Comparison of ENCODE assay signal across 17 cellular contexts in the genomic region with DNA sequence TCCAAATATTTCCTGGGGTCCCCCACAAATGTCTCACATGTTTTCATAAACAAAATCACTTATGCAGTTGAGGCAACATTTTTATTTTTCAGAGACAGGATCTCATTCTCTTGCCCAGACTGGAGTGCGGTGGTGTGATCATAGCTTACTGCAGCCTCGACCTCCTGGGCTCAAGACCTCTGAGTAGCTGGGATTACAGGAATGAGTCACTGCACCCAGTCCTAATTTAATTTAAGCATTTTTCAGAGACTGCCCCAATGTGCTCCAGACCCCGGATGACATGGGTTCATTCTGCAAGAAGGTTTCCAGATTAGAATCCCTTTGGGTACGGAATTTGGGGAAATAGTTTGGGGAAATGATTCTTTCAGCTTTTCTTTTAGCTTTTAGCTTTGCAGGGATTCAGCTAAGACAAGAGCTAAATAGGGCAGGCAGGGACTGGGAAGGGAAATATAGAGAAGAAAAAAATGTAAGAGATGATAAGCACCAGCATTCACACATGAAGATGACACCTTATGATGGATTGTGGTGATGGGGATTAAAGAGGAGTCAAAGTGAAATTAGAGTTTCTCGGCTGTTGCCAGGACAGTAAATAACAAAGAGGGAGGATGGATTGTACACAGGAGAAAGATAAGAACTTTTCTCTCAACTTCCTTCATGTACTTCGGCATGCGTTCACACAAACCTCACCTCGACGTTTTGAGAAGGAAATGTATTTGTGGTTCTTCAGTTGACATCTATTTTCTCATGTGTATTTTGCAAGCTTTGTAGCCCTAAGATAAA.
DNase-seq lines count a peak whose midpoint lies in the region; ATAC-seq and TF ChIP-seq lines count a peak whose summit lies in the region.
"Had no signal": no experiment of that assay in that cellular context is flagged by ENCODE, and none has a peak within 500 bp of the region (broad histone marks: within the 10 kb centered on the region; RNA-seq: fewer than 3 reads in every experiment).

No MANE protein-coding gene starts in this region.

- no peak overlapping the region for H3K9ac ChIP-seq in SK-N-SH
- H3K9ac ChIP-seq: BLaER1, KMS-11 had no signal

- TF ChIP-seq CTCF in SK-N-SH (IDR thresholded peaks at IDR 0.05) (no peak), nephron (IDR thresholded peaks at IDR 0.05; ENCODE audit: unreplicated experiment in 3 of 3) (no peak)

- H3K27ac ChIP-seq in SK-N-SH (ENCODE audit: low read depth in 2 of 2, low read length in 1 of 2): no peak overlapping the region
- H3K27ac ChIP-seq: 22Rv1, BLaER1, KMS-11, SK-N-MC had no signal

- H4K20me1 ChIP-seq in SK-N-SH (ENCODE audit: insufficient read depth): no peaks in the 10 kb centered on the region
- H4K20me1 ChIP-seq: BLaER1 had no signal

- peak; percentile 80 for ATAC-seq in SK-N-SH treated with all-trans-retinoic acid at 6 μM for 48 hours
- ATAC-seq in activated T-helper 17 cell treated with anti-CD3 and anti-CD28 coated beads, Interleukin-2, amount 50 U/mL, for 72 hours (replicated peaks): peak; percentile 74

- H3K9me3 Mint-ChIP-seq in activated T-helper 17 cell treated with anti-CD3 and anti-CD28 coated beads, Interleukin-2, amount 50 U/mL, for 72 hours: peaks cover 10% of the 10 kb centered on the region
- peaks cover 6% of the 10 kb centered on the region for H3K9me3 Mint-ChIP-seq in nephron

- H3K27me3 ChIP-seq in SK-N-SH (ENCODE audit: insufficient read depth): no peaks in the 10 kb centered on the region
- H3K27me3 ChIP-seq in MG63: peaks cover 2% of the 10 kb centered on the region; the same call in 1 of the 2 replicates
- H3K27me3 ChIP-seq: BLaER1 had no signal

- no peak overlapping the region for H3K4me2 ChIP-seq in SK-N-SH
- H3K4me2 ChIP-seq: BLaER1, KMS-11 had no signal

- WGBS in SK-N-SH (ENCODE audit: low lambda C conversion rate): 77% methylated on average over 9 of the region's 9 CpGs

- peak overlapping the region; percentile 71 for H3K4me3 Mint-ChIP-seq in activated T-helper 17 cell treated with anti-CD3 and anti-CD28 coated beads, Interleukin-2, amount 50 U/mL, for 72 hours
- no peak overlapping the region for H3K4me3 Mint-ChIP-seq in nephron

- H3K27me3 Mint-ChIP-seq in activated T-helper 17 cell treated with anti-CD3 and anti-CD28 coated beads, Interleukin-2, amount 50 U/mL, for 72 hours: no peaks in the 10 kb centered on the region
- peaks cover 10% of the 10 kb centered on the region for H3K27me3 Mint-ChIP-seq in nephron (ENCODE audit: low read depth)

- H3K9me2 ChIP-seq in SK-N-SH: no peaks in the 10 kb centered on the region

- peak overlapping the region; percentile 95 for H3K27ac Mint-ChIP-seq in activated T-helper 17 cell treated with anti-CD3 and anti-CD28 coated beads, Interleukin-2, amount 50 U/mL, for 72 hours
- H3K27ac Mint-ChIP-seq in nephron: peak overlapping the region; percentile 37 to 77 (median 73)

- no peak overlapping the region for H3K4me3 ChIP-seq in SK-N-SH (ENCODE audit: low read depth in 2 of 2, low read length in 1 of 2)
- H3K4me3 ChIP-seq in MG63: no peak overlapping the region
- H3K4me3 ChIP-seq: BLaER1, SK-N-MC had no signal

- TF ChIP-seq RAD21 in SK-N-SH (IDR thresholded peaks at IDR 0.05; ENCODE audit: low read length): no peak

- peaks cover 69% of the 10 kb centered on the region for H3K4me1 Mint-ChIP-seq in activated T-helper 17 cell treated with anti-CD3 and anti-CD28 coated beads, Interleukin-2, amount 50 U/mL, for 72 hours
- peaks cover 28% of the 10 kb centered on the region for H3K4me1 Mint-ChIP-seq in nephron

- CTCF ChIA-PET in SK-N-SH (lab: Yijun Ruan, JAX): no interaction called here

- POLR2A ChIA-PET in SK-N-SH (lab: Yijun Ruan, JAX): no interaction called here

- peaks cover 50% of the 10 kb centered on the region for H3K36me3 Mint-ChIP-seq in activated T-helper 17 cell treated with anti-CD3 and anti-CD28 coated beads, Interleukin-2, amount 50 U/mL, for 72 hours (ENCODE audit: low read depth)
- H3K36me3 Mint-ChIP-seq in nephron (ENCODE audit: low read depth): no peaks in the 10 kb centered on the region

- no peak overlapping the region for H2AFZ ChIP-seq in SK-N-SH (ENCODE audit: low read depth)

- TF ChIP-seq EP300 in SK-N-SH (IDR thresholded peaks at IDR 0.05; ENCODE audit: borderline replicate concordance in 1 of 2, low read depth in 1 of 2, low read length in 1 of 2): no peak

- no peaks in the 10 kb centered on the region for H3K36me3 ChIP-seq in SK-N-SH (replicated peaks in 1 of 2; ENCODE audit: control insufficient read depth in 1 of 2, insufficient read depth in 2 of 2, low read length in 1 of 2)
- H3K36me3 ChIP-seq in MG63: no peaks in the 10 kb centered on the region
- H3K36me3 ChIP-seq: BLaER1 had no signal

- H3K4me1 ChIP-seq in SK-N-SH (ENCODE audit: control insufficient read depth in 1 of 2, insufficient read depth in 2 of 2, low read depth in 1 of 2, low read length in 1 of 2): peaks cover 0 to 2% of the 10 kb centered on the region in 2 experiments; a peak in 1 of 4 replicates

- DNase-seq in SK-N-SH (no peak), KG1 (lab: John Stamatoyannopoulos, UW) (peak; percentile 28), LoVo (ENCODE audit: low spot score) (no peak), NK-92 (lab: John Stamatoyannopoulos, UW; ENCODE audit: unreplicated experiment) (no peak), MG63 (no peak)
- DNase-seq: activated CD4-positive, CD25-positive, alpha-beta regulatory T cell treated with anti-CD3 and anti-CD28 coated beads, Interleukin-2, amount 50 U/mL, for 72 hours; activated effector memory CD4-positive, alpha-beta T cell treated with anti-CD3 and anti-CD28 coated beads, Interleukin-2, amount 50 U/mL, for 16 hours; NCI-H1436 treated with DMSO at 0.1 percent for 48 hours; NCI-H446 treated with DMSO at 0.1 percent for 48 hours; posterior cingulate gyrus had no signal

- H3K9me3 ChIP-seq in SK-N-SH (no peaks in the 10 kb centered on the region; the same call in 1 of the 2 replicates), MG63 (no peaks in the 10 kb centered on the region)

- no peaks in the 10 kb centered on the region for H3K79me2 ChIP-seq in SK-N-SH (ENCODE audit: insufficient read depth)

- H3F3A ChIP-seq in SK-N-SH (replicated peaks; ENCODE audit: insufficient read depth): no peaks in the 10 kb centered on the region

TF ChIP-seq in SK-N-SH treated with all-trans-retinoic acid at 6 μM for 48 hours, 23 proteins besides CTCF, POLR2A, EP300 and RAD21 (continues in another document):
- TF ChIP-seq ZNF70 (CRISPR knock-in tag; IDR thresholded peaks at IDR 0.05): no peak
- no peak for TF ChIP-seq PATZ1 (CRISPR knock-in tag; IDR thresholded peaks at IDR 0.05; ENCODE audit: borderline replicate concordance)
- no peak for TF ChIP-seq ESRRG (CRISPR knock-in tag; IDR thresholded peaks at IDR 0.05)

TF ChIP-seq in SK-N-SH, 30 proteins besides CTCF, POLR2A, EP300 and RAD21:
- TF ChIP-seq JUND (IDR thresholded peaks at IDR 0.05) (no peak), EZH2phosphoT487 (IDR thresholded peaks at IDR 0.05; ENCODE audit: borderline replicate concordance, low read depth) (no peak), RXRA (IDR thresholded peaks at IDR 0.05; ENCODE audit: borderline replicate concordance, low read depth) (no peak), RFX5 (IDR thresholded peaks at IDR 0.05; ENCODE audit: low read length) (no peak), GATA2 (CRISPR knock-in tag; IDR thresholded peaks at IDR 0.05) (no peak), CHD2 (IDR thresholded peaks at IDR 0.05; ENCODE audit: low read length, partially characterized antibody) (no peak), POLR2AphosphoS5 (IDR thresholded peaks at IDR 0.05; ENCODE audit: low read depth, low read length) (no peak), NRF1 (IDR thresholded peaks at IDR 0.05; ENCODE audit: low read depth, low read length) (no peak), YY1 (IDR thresholded peaks at IDR 0.05; ENCODE audit: low read depth) (no peak), RCOR1 (IDR thresholded peaks at IDR 0.05; ENCODE audit: low read length) (no peak), TEAD4 (IDR thresholded peaks at IDR 0.05; ENCODE audit: borderline replicate concordance, insufficient read depth) (no peak), FOXJ3 (CRISPR knock-in tag; IDR thresholded peaks at IDR 0.05) (no peak), GABPA (IDR thresholded peaks at IDR 0.05; ENCODE audit: low read depth) (no peak), MEF2A (IDR thresholded peaks at IDR 0.05; ENCODE audit: borderline replicate concordance, low read depth) (no peak)
- TF ChIP-seq, protein P1, sequence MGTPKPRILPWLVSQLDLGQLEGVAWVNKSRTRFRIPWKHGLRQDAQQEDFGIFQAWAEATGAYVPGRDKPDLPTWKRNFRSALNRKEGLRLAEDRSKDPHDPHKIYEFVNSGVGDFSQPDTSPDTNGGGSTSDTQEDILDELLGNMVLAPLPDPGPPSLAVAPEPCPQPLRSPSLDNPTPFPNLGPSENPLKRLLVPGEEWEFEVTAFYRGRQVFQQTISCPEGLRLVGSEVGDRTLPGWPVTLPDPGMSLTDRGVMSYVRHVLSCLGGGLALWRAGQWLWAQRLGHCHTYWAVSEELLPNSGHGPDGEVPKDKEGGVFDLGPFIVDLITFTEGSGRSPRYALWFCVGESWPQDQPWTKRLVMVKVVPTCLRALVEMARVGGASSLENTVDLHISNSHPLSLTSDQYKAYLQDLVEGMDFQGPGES (IDR thresholded peaks at IDR 0.05; ENCODE audit: low read depth, low read length): no peak
